3 cellular contexts compared by ENCODE assay signal in genomic region chr7:123478056-123478455, GRCh38. TPM values are rescaled to one million over a fixed set of nuclear protein-coding genes. Genes with fewer than 3 reads are reported as not detected.
"Had no signal": no experiment of that assay in that cellular context is flagged by ENCODE, and none has a peak within 500 bp of the region (broad histone marks: within the 10 kb centered on the region; RNA-seq: fewer than 3 reads in every experiment).

No MANE protein-coding gene starts in this region.

RNA-seq across cellular contexts. Expression of gene IQUB, which starts 56.3 kb away (rescaled TPM):
- total RNA-seq: HT1080 had no signal
- polyA plus RNA-seq: HepG2, IgD-negative memory B cell had no signal
